1 cellular context compared by ENCODE assay signal in genomic region chr2:65378308-65378689, GRCh38.
TF ChIP-seq lines count a peak whose summit lies in the region.

No MANE protein-coding gene starts in this region.

TF ChIP-seq in IMR-90, 13 proteins besides CTCF, POLR2A, EP300 and RAD21 (continued from another document):
- TF ChIP-seq ELK1 (IDR thresholded peaks at IDR 0.05; ENCODE audit: borderline replicate concordance, low read depth, low read length) (no peak), SMC3 (IDR thresholded peaks at IDR 0.05; ENCODE audit: low read depth, low read length) (no peak), RCOR1 (IDR thresholded peaks at IDR 0.05; ENCODE audit: insufficient replicate concordance, low read length) (no peak), RFX5 (IDR thresholded peaks at IDR 0.05; ENCODE audit: low read depth, low read length) (no peak), MAFK (IDR thresholded peaks at IDR 0.05; ENCODE audit: low read depth, low read length) (no peak), USF2 (IDR thresholded peaks at IDR 0.05; ENCODE audit: low read depth, low read length) (no peak), CHD1 (IDR thresholded peaks at IDR 0.05; ENCODE audit: low read depth, low read length) (no peak), CEBPB (IDR thresholded peaks at IDR 0.05; ENCODE audit: low read depth, low read length) (no peak), FOS (IDR thresholded peaks at IDR 0.05; ENCODE audit: low read depth, low read length) (no peak), NFE2L2 (IDR thresholded peaks at IDR 0.05; ENCODE audit: low read depth, low read length) (no peak), MAZ (IDR thresholded peaks at IDR 0.05; ENCODE audit: borderline replicate concordance, low read depth, low read length) (no peak), MXI1 (IDR thresholded peaks at IDR 0.05; ENCODE audit: borderline replicate concordance, low read depth, low read length) (no peak)
